8 cellular contexts compared by ENCODE assay signal in the genomic region with DNA sequence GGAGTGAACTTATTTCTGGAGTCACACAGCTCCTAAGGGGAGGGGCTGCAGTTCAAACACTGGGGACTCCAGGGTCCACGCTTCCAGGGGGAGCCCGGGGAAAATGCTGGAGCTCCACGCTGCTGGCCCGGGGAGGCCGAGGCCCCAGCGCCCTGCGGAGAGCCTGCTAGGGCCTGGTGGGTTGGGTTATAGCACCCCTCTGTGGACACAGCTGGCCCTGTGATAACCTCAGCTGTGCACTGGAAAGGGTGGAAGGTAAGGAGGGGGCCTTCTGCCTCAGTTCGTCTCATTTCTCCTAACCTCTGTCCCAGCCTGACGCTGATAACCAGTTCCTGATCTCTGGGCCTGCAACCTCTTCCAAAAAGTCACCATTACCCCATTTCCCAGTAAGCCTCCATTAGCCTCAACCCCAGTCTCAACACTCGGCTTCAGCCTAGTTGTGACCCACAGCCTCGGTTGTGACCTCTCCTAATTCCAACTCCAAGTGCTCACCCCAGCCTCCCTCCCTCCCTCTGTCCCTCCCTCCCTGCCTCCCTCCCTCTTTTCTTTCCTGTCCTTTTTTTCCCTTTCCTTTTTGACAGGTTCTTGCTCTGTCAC. TPM values are rescaled to one million over a fixed set of nuclear protein-coding genes. Genes with fewer than 3 reads are reported as not detected.
DNase-seq lines count a peak whose midpoint lies in the region; ATAC-seq and TF ChIP-seq lines count a peak whose summit lies in the region.

No MANE protein-coding gene starts in this region.

- no peak overlapping the region for H3K4me3 ChIP-seq in CD4-positive, CD25-positive, alpha-beta regulatory T cell (ENCODE audit: low read depth, low read length)
- H3K4me3 ChIP-seq in HCT116 (replicated peaks in 1 of 2; ENCODE audit: low read depth in 1 of 2, low read length in 2 of 2), result no peak overlapping the region

- TF ChIP-seq CTCF in HCT116 (IDR thresholded peaks at IDR 0.05 in 2 of 3, conservative IDR thresholded peaks at IDR 0.05 in 1 of 3; ENCODE audit: borderline replicate concordance in 1 of 3, insufficient read depth in 1 of 3, low read depth in 2 of 3, low read length in 2 of 3), result peak; percentile 49 to 66 (median 55); a peak in 5 of 6 replicates

- BruUV-seq in HCT116 (replicated peaks; lab: Mats Ljungman, UMichigan), result no TSS peak

- peak; percentile 62 to 80 for ATAC-seq in CD4-positive, CD25-positive, alpha-beta regulatory T cell (ENCODE audit: low read depth in 2 of 2)
- ATAC-seq in HCT116 (peak; percentile 53), GM19351 (IDR thresholded peaks at IDR 0.05; ENCODE audit: unreplicated experiment) (no peak)
- ATAC-seq in stimulated activated memory B cell treated with anti-CD40 and anti-IgM and Interleukin-4, amounts not matched to agents 10 μg/mL and 1 μg/mL and 100 μg/mL, for 72 hours, result peak; percentile 77

- intact Hi-C loops in HCT116 (cut with micrococcal nuclease), result loop anchor here (5.0 to 10.0 kb wide), 2 partner anchors 214 to 746 kb away; partner anchors contain the start of gene ALDH4A1

- H3K36me3 Mint-ChIP-seq in CD4-positive, CD25-positive, alpha-beta regulatory T cell, result no peaks in the 10 kb centered on the region
- no peaks in the 10 kb centered on the region for H3K36me3 Mint-ChIP-seq in stimulated activated memory B cell treated with anti-CD40 and anti-IgM and Interleukin-4, amounts not matched to agents 10 μg/mL and 1 μg/mL and 100 μg/mL, for 72 hours

- H3K27ac Mint-ChIP-seq in CD4-positive, CD25-positive, alpha-beta regulatory T cell, result peak overlapping the region in 1 of 3 donors; percentile 14
- H3K27ac Mint-ChIP-seq in stimulated activated memory B cell treated with anti-CD40 and anti-IgM and Interleukin-4, amounts not matched to agents 10 μg/mL and 1 μg/mL and 100 μg/mL, for 72 hours, result no peak overlapping the region

- H3K27me3 Mint-ChIP-seq in CD4-positive, CD25-positive, alpha-beta regulatory T cell, result peaks cover 15% of the 10 kb centered on the region
- peaks cover 54% of the 10 kb centered on the region for H3K27me3 Mint-ChIP-seq in stimulated activated memory B cell treated with anti-CD40 and anti-IgM and Interleukin-4, amounts not matched to agents 10 μg/mL and 1 μg/mL and 100 μg/mL, for 72 hours

- no peak overlapping the region for H3K27ac ChIP-seq in CD4-positive, CD25-positive, alpha-beta regulatory T cell (ENCODE audit: insufficient read depth, low read length, poor library complexity, severe bottlenecking)
- H3K27ac ChIP-seq in HCT116 (ENCODE audit: low read depth, low read length), result no peak overlapping the region

- RAD21 ChIA-PET in HCT116 (lab: Charles Lee; ENCODE audit: low non-redundant PET in 1 of 2, low total read pairs in 2 of 2, uncharacterized antibody in 2 of 2, unreplicated experiment in 2 of 2), result no interaction called here

- H3K79me2 ChIP-seq in HCT116 (ENCODE audit: insufficient read depth, low read length), result peaks cover 65% of the 10 kb centered on the region

- H3K4me3 Mint-ChIP-seq in CD4-positive, CD25-positive, alpha-beta regulatory T cell, result no peak overlapping the region
- no peak overlapping the region for H3K4me3 Mint-ChIP-seq in stimulated activated memory B cell treated with anti-CD40 and anti-IgM and Interleukin-4, amounts not matched to agents 10 μg/mL and 1 μg/mL and 100 μg/mL, for 72 hours

- peaks cover 0 to 19% (median 8%) of the 10 kb centered on the region in 4 donors for H3K4me1 Mint-ChIP-seq in CD4-positive, CD25-positive, alpha-beta regulatory T cell
- H3K4me1 Mint-ChIP-seq in stimulated activated memory B cell treated with anti-CD40 and anti-IgM and Interleukin-4, amounts not matched to agents 10 μg/mL and 1 μg/mL and 100 μg/mL, for 72 hours, result peaks cover 42% of the 10 kb centered on the region

- H3K9me3 ChIP-seq in CD4-positive, CD25-positive, alpha-beta regulatory T cell (ENCODE audit: control insufficient read depth in 2 of 2, low read length in 2 of 2), result no peaks in the 10 kb centered on the region
- no peaks in the 10 kb centered on the region for H3K9me3 ChIP-seq in HCT116 (ENCODE audit: control insufficient read depth in 1 of 2, insufficient read depth in 1 of 2, low read depth in 1 of 2, low read length in 2 of 2)

- no peaks in the 10 kb centered on the region for H4K20me1 ChIP-seq in HCT116 (ENCODE audit: insufficient read depth)

- peak in 1 of 3 donors; percentile 48 for DNase-seq in CD4-positive, CD25-positive, alpha-beta regulatory T cell
- DNase-seq in HCT116 (ENCODE audit: low read depth, low spot score), result no peak
- peak in 3 of 5 donors; percentile 35 to 39 (median 38) for DNase-seq in T-helper 1 cell
- DNase-seq in cerebellar cortex (ENCODE audit: low spot score), result peak; percentile 54
- DNase-seq in left kidney (ENCODE audit: low read depth, low spot score), result peak; percentile 78
- DNase-seq in SW480 (ENCODE audit: low spot score), result no peak

- no peak for TF ChIP-seq POLR2A in HCT116 (IDR thresholded peaks at IDR 0.05; ENCODE audit: borderline replicate concordance, extremely low read depth, insufficient read depth, insufficient read length)

- no peaks in the 10 kb centered on the region for H3K9me3 Mint-ChIP-seq in CD4-positive, CD25-positive, alpha-beta regulatory T cell
- H3K9me3 Mint-ChIP-seq in stimulated activated memory B cell treated with anti-CD40 and anti-IgM and Interleukin-4, amounts not matched to agents 10 μg/mL and 1 μg/mL and 100 μg/mL, for 72 hours, result no peaks in the 10 kb centered on the region

- CTCF ChIA-PET in HCT116 (lab: Charles Lee), result interaction anchor here (0.7 to 1.4 kb wide), 12 partner anchors 9 to 1054 kb away, joined by 3 to 7 read pairs (median 3); no protein-coding TSS in a partner anchor

- H3K9me2 ChIP-seq in HCT116 (ENCODE audit: insufficient read depth), result no peaks in the 10 kb centered on the region

- TF ChIP-seq RAD21 in HCT116 (IDR thresholded peaks at IDR 0.05; ENCODE audit: low read depth), result peak; percentile 82

- peaks cover 3% of the 10 kb centered on the region for H3K27me3 ChIP-seq in CD4-positive, CD25-positive, alpha-beta regulatory T cell (ENCODE audit: control insufficient read depth, insufficient read depth, low read length)
- H3K27me3 ChIP-seq in HCT116 (ENCODE audit: insufficient read depth, low read length), result no peaks in the 10 kb centered on the region

- H2AFZ ChIP-seq in HCT116 (ENCODE audit: low read depth, low read length, poor library complexity, severe bottlenecking), result no peak overlapping the region

- H3K9ac ChIP-seq in HCT116 (ENCODE audit: low read length), result no peak overlapping the region

- POLR2A ChIA-PET in HCT116 (lab: Charles Lee), result interaction anchor here (0.7 kb wide), 1 partner anchor 148 kb away, joined by 7 read pairs; no protein-coding TSS in a partner anchor

- H3K4me1 ChIP-seq in CD4-positive, CD25-positive, alpha-beta regulatory T cell (ENCODE audit: control insufficient read depth, insufficient read depth, low read length, poor library complexity, severe bottlenecking), result no peaks in the 10 kb centered on the region
- H3K4me1 ChIP-seq in HCT116 (ENCODE audit: control insufficient read depth in 1 of 2, insufficient read depth in 2 of 2, low read length in 2 of 2), result peaks cover 17 to 42% of the 10 kb centered on the region in 2 experiments

- no peaks in the 10 kb centered on the region for H3K36me3 ChIP-seq in CD4-positive, CD25-positive, alpha-beta regulatory T cell (ENCODE audit: control insufficient read depth, insufficient read depth, low read length)
- no peaks in the 10 kb centered on the region for H3K36me3 ChIP-seq in HCT116 (ENCODE audit: control insufficient read depth in 1 of 2, insufficient read depth in 2 of 2, low read length in 2 of 2)

- no peak overlapping the region for H3K4me2 ChIP-seq in HCT116 (ENCODE audit: low read length)

TF ChIP-seq in HCT116, 20 proteins besides CTCF, POLR2A, EP300 and RAD21 (continues in another document):
- TF ChIP-seq FOSL1 (IDR thresholded peaks at IDR 0.05; ENCODE audit: low read depth) (no peak), SRF (IDR thresholded peaks at IDR 0.05; ENCODE audit: low read depth) (no peak), ZBTB33 (IDR thresholded peaks at IDR 0.05; ENCODE audit: extremely low read depth, insufficient replicate concordance, low read length) (no peak), EGR1 (IDR thresholded peaks at IDR 0.05; ENCODE audit: low read depth) (no peak), JUND (IDR thresholded peaks at IDR 0.05) (no peak), ELF1 (IDR thresholded peaks at IDR 0.05; ENCODE audit: borderline replicate concordance, low read depth) (no peak), ZFX (IDR thresholded peaks at IDR 0.05) (no peak), YY1 (IDR thresholded peaks at IDR 0.05; ENCODE audit: extremely low read depth, insufficient replicate concordance, low read depth, low read length) (no peak), TCF7L2 (IDR thresholded peaks at IDR 0.05; ENCODE audit: borderline replicate concordance, extremely low read depth, insufficient read depth, insufficient read length) (no peak), SIN3A (IDR thresholded peaks at IDR 0.05; ENCODE audit: low read depth) (no peak), ZNF274 (IDR thresholded peaks at IDR 0.05; ENCODE audit: low read depth, low read length) (no peak), CBX3 (IDR thresholded peaks at IDR 0.05; ENCODE audit: low read depth) (no peak)

RNA-seq across cellular contexts. Expression of gene NBL1, which starts 7.1 kb away (rescaled TPM):
- 3.3 TPM for total RNA-seq in CD4-positive, CD25-positive, alpha-beta regulatory T cell
- 1 to 10 TPM in 3 of 4 donors, under 1 TPM in 1; 0.39 to 1.4 (median 1.2) TPM for polyA plus RNA-seq in CD4-positive, CD25-positive, alpha-beta regulatory T cell
- 75.4 TPM for total RNA-seq in HCT116 (2021; ENCODE audit: unreplicated experiment)
- 98.1 and 129 TPM in 2 replicates for polyA plus RNA-seq in HCT116 (2012)

RNA-seq across cellular contexts. Expression of gene HTR6, which starts 13.4 kb away (rescaled TPM):
- not detected for total RNA-seq in CD4-positive, CD25-positive, alpha-beta regulatory T cell
- under 1 TPM in 3 of 4 donors, not detected in 1; 0.15 to 0.31 (median 0.19) TPM for polyA plus RNA-seq in CD4-positive, CD25-positive, alpha-beta regulatory T cell
- 0.57 TPM for total RNA-seq in HCT116 (2021; ENCODE audit: unreplicated experiment)
- polyA plus RNA-seq in HCT116 (2012), result 0.60 and 0.72 TPM in 2 replicates

Comparison
In these comparisons a context has a peak if more than half of its experiments do, and no peak if none do; other contexts are left out.
1. DNase-seq: peak in T-helper 1 cell (3 of 5), cerebellar cortex (single experiment) and left kidney (single experiment); none in HCT116 (single experiment) and SW480 (single experiment).
2. RNA of gene NBL1, which starts 7.1 kb away (total RNA-seq): 75.4 TPM in HCT116 (single experiment); 3.3 TPM in CD4-positive, CD25-positive, alpha-beta regulatory T cell (single experiment); every median in the first group is over 10 times any median in the second.